In genomic region chr5:31753700-31754461, GRCh38 we compare ENCODE assay signal across 25 cellular contexts.
"Had no signal": no experiment of that assay in that cellular context is flagged by ENCODE, and none has a peak within 500 bp of the region (broad histone marks: within the 10 kb centered on the region; RNA-seq: fewer than 3 reads in every experiment).

No MANE protein-coding gene starts in this region.

- ATAC-seq: activated T-cell treated with anti-CD3 and anti-CD28 coated beads, Interleukin-2, amount 50 U/mL, for 72 hours; gastrocnemius medialis; natural killer cell; pancreas; right cardiac atrium; stimulated activated naive CD8-positive, alpha-beta T cell treated with anti-CD3 and anti-CD28 coated beads, Interleukin-15, Interleukin-2, amounts not matched to agents 100 U/mL and 50 U/mL, for 24 hours had no signal

- H3K9me3 ChIP-seq: breast epithelium, colonic mucosa, esophagus squamous epithelium, gastrocnemius medialis, left ventricle myocardium inferior, pancreas, upper lobe of left lung had no signal

- H3K9me3 Mint-ChIP-seq: activated B cell treated with CpG ODN at 0.5 μM for 24 hours; activated naive CD4-positive, alpha-beta T cell treated with anti-CD3 and anti-CD28 coated beads for 36 hours; activated naive CD8-positive, alpha-beta T cell treated with anti-CD3 and anti-CD28 coated beads, Interleukin-2, amount 10 ng/mL, durations not matched to agents 7 days and 5 days; activated T-cell treated with anti-CD3 and anti-CD28 coated beads, Interleukin-2, amount 50 U/mL, for 72 hours; natural killer cell had no signal

- H3K4me3 ChIP-seq: breast epithelium, colonic mucosa, dorsolateral prefrontal cortex, esophagus squamous epithelium, gastrocnemius medialis, left ventricle myocardium inferior, pancreas, upper lobe of left lung had no signal

- H3K36me3 ChIP-seq: breast epithelium, colonic mucosa, esophagus squamous epithelium, gastrocnemius medialis, left ventricle myocardium inferior, pancreas, upper lobe of left lung had no signal

- H3K36me3 Mint-ChIP-seq: activated naive CD8-positive, alpha-beta T cell treated with anti-CD3 and anti-CD28 coated beads, Interleukin-2, amount 10 ng/mL, durations not matched to agents 7 days and 5 days; natural killer cell had no signal

- H3K27ac Mint-ChIP-seq: activated B cell treated with CpG ODN at 0.5 μM for 24 hours; activated naive CD4-positive, alpha-beta T cell treated with anti-CD3 and anti-CD28 coated beads for 36 hours; activated naive CD8-positive, alpha-beta T cell treated with anti-CD3 and anti-CD28 coated beads, Interleukin-2, amount 10 ng/mL, durations not matched to agents 7 days and 5 days; activated T-cell treated with anti-CD3 and anti-CD28 coated beads, Interleukin-2, amount 50 U/mL, for 72 hours; natural killer cell had no signal

- DNase-seq: activated B cell treated with CpG ODN at 0.5 μM for 24 hours; activated CD4-positive, alpha-beta T cell treated with anti-CD3 and anti-CD28 coated beads for 4 hours; activated CD4-positive, alpha-beta T cell treated with anti-CD3 and anti-CD28 coated beads, Interleukin-2, amount 50 U/mL, for 48 hours; activated effector memory CD4-positive, alpha-beta T cell treated with Interleukin-2 at 50 U/mL for 16 hours; activated naive CD4-positive, alpha-beta T cell treated with anti-CD3 and anti-CD28 coated beads for 36 hours; activated naive CD8-positive, alpha-beta T cell treated with anti-CD3 and anti-CD28 coated beads, Interleukin-2, amount 10 ng/mL, durations not matched to agents 7 days and 5 days; activated T-cell treated with anti-CD3 and anti-CD28 coated beads, Interleukin-2, amount 50 U/mL, for 72 hours; amniotic stem cell; colonic mucosa; dorsolateral prefrontal cortex; esophagus squamous epithelium; gastrocnemius medialis; head of caudate nucleus; kidney glomerular epithelial cell; left ventricle myocardium inferior; midbrain; natural killer cell; pancreas; right cardiac atrium; stimulated activated CD4-positive, alpha-beta T cell treated with anti-CD3 and anti-CD28 coated beads, Interleukin-12 subunit alpha, Interleukin-12 subunit beta, amount 100 ng/mL, for 4 hours; stimulated activated CD4-positive, alpha-beta T cell treated with anti-CD3 and anti-CD28 coated beads, Interleukin-4, amount 100 ng/mL, for 4 hours; stimulated activated naive CD8-positive, alpha-beta T cell treated with anti-CD3 and anti-CD28 coated beads, Interleukin-15, Interleukin-2, amounts not matched to agents 100 U/mL and 50 U/mL, for 24 hours; T-helper 9 cell; upper lobe of left lung had no signal

- H3K4me1 ChIP-seq: breast epithelium, colonic mucosa, gastrocnemius medialis, pancreas, upper lobe of left lung had no signal

- H3K4me3 Mint-ChIP-seq: activated B cell treated with CpG ODN at 0.5 μM for 24 hours; activated naive CD4-positive, alpha-beta T cell treated with anti-CD3 and anti-CD28 coated beads for 36 hours; activated naive CD8-positive, alpha-beta T cell treated with anti-CD3 and anti-CD28 coated beads, Interleukin-2, amount 10 ng/mL, durations not matched to agents 7 days and 5 days; activated T-cell treated with anti-CD3 and anti-CD28 coated beads, Interleukin-2, amount 50 U/mL, for 72 hours; natural killer cell had no signal

- H3K27me3 ChIP-seq: breast epithelium, colonic mucosa, dorsolateral prefrontal cortex, esophagus squamous epithelium, gastrocnemius medialis, pancreas, upper lobe of left lung had no signal

- H3K27ac ChIP-seq: breast epithelium, colonic mucosa, esophagus squamous epithelium, gastrocnemius medialis, left ventricle myocardium inferior, pancreas, upper lobe of left lung had no signal

- H3K4me1 Mint-ChIP-seq: activated B cell treated with CpG ODN at 0.5 μM for 24 hours; activated naive CD8-positive, alpha-beta T cell treated with anti-CD3 and anti-CD28 coated beads, Interleukin-2, amount 10 ng/mL, durations not matched to agents 7 days and 5 days had no signal
